In genomic region chr22:21457023-21457787, GRCh38 we compare ENCODE assay signal across 1 cellular context.
TF ChIP-seq lines count a peak whose summit lies in the region.

No MANE protein-coding gene starts in this region.

TF ChIP-seq in HepG2, 621 proteins besides CTCF, POLR2A, EP300 and RAD21 (continued from another document and continues in another):
- TF ChIP-seq, protein P1, sequence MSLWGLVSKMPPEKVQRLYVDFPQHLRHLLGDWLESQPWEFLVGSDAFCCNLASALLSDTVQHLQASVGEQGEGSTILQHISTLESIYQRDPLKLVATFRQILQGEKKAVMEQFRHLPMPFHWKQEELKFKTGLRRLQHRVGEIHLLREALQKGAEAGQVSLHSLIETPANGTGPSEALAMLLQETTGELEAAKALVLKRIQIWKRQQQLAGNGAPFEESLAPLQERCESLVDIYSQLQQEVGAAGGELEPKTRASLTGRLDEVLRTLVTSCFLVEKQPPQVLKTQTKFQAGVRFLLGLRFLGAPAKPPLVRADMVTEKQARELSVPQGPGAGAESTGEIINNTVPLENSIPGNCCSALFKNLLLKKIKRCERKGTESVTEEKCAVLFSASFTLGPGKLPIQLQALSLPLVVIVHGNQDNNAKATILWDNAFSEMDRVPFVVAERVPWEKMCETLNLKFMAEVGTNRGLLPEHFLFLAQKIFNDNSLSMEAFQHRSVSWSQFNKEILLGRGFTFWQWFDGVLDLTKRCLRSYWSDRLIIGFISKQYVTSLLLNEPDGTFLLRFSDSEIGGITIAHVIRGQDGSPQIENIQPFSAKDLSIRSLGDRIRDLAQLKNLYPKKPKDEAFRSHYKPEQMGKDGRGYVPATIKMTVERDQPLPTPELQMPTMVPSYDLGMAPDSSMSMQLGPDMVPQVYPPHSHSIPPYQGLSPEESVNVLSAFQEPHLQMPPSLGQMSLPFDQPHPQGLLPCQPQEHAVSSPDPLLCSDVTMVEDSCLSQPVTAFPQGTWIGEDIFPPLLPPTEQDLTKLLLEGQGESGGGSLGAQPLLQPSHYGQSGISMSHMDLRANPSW (CRISPR knock-in tag; IDR thresholded peaks at IDR 0.05; ENCODE audit: borderline replicate concordance) = no peak
- no peak for TF ChIP-seq TARDBP (CRISPR knock-in tag; IDR thresholded peaks at IDR 0.05)
- no peak for TF ChIP-seq GTF2F1 (IDR thresholded peaks at IDR 0.05; ENCODE audit: low read length)
- no peak for TF ChIP-seq CENPX (CRISPR knock-in tag; IDR thresholded peaks at IDR 0.05)
- no peak for TF ChIP-seq ZNF766 (CRISPR knock-in tag; IDR thresholded peaks at IDR 0.05; ENCODE audit: borderline replicate concordance)
- no peak for TF ChIP-seq PTBP1 (IDR thresholded peaks at IDR 0.05; ENCODE audit: low read depth, low read length, poor library complexity, severe bottlenecking)
- TF ChIP-seq, protein P2, sequence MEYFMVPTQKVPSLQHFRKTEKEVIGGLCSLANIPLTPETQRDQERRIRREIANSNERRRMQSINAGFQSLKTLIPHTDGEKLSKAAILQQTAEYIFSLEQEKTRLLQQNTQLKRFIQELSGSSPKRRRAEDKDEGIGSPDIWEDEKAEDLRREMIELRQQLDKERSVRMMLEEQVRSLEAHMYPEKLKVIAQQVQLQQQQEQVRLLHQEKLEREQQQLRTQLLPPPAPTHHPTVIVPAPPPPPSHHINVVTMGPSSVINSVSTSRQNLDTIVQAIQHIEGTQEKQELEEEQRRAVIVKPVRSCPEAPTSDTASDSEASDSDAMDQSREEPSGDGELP (IDR thresholded peaks at IDR 0.05; ENCODE audit: borderline replicate concordance, low read depth) = peak; percentile 36; the same call in 1 of the 2 replicates
- TF ChIP-seq RELA (CRISPR knock-in tag; IDR thresholded peaks at IDR 0.05) = no peak
- TF ChIP-seq MXD3 (CRISPR knock-in tag; IDR thresholded peaks at IDR 0.05) = peak; percentile 33; the same call in 1 of the 2 replicates
- TF ChIP-seq TRIM24 (CRISPR knock-in tag; IDR thresholded peaks at IDR 0.05) = no peak
- TF ChIP-seq GLMP (CRISPR knock-in tag; IDR thresholded peaks at IDR 0.05; ENCODE audit: borderline replicate concordance) = no peak
- TF ChIP-seq KAT8 (CRISPR knock-in tag; IDR thresholded peaks at IDR 0.05) = 0 out of 2 replicates have a peak, but pooled peaks have one; percentile 45
- TF ChIP-seq ZBTB2 (CRISPR knock-in tag; IDR thresholded peaks at IDR 0.05; ENCODE audit: low read depth) = no peak
- no peak for TF ChIP-seq ZFP41 (CRISPR knock-in tag; IDR thresholded peaks at IDR 0.05; ENCODE audit: borderline replicate concordance)
- TF ChIP-seq ZNF75D (CRISPR knock-in tag; IDR thresholded peaks at IDR 0.05; ENCODE audit: borderline replicate concordance) = no peak
- peak; percentile 44 for TF ChIP-seq KMT2B (CRISPR knock-in tag; IDR thresholded peaks at IDR 0.05)
- TF ChIP-seq RFXAP (CRISPR knock-in tag; IDR thresholded peaks at IDR 0.05; ENCODE audit: borderline replicate concordance) = no peak
- TF ChIP-seq ZNF549 (CRISPR knock-in tag; IDR thresholded peaks at IDR 0.05) = no peak
- peak; percentile 45; the same call in 1 of the 2 replicates for TF ChIP-seq REPIN1 (CRISPR knock-in tag; IDR thresholded peaks at IDR 0.05; ENCODE audit: borderline replicate concordance, low read depth)
- no peak for TF ChIP-seq MZF1 (CRISPR knock-in tag; IDR thresholded peaks at IDR 0.05; ENCODE audit: borderline replicate concordance)
- TF ChIP-seq FOXJ3 (CRISPR knock-in tag; IDR thresholded peaks at IDR 0.05; ENCODE audit: borderline replicate concordance) = peak; percentile 74; the same call in 1 of the 2 replicates
- no peak for TF ChIP-seq SIX4 (CRISPR knock-in tag; IDR thresholded peaks at IDR 0.05)
- no peak for TF ChIP-seq ZNF30 (CRISPR knock-in tag; IDR thresholded peaks at IDR 0.05)
- TF ChIP-seq, protein P3, sequence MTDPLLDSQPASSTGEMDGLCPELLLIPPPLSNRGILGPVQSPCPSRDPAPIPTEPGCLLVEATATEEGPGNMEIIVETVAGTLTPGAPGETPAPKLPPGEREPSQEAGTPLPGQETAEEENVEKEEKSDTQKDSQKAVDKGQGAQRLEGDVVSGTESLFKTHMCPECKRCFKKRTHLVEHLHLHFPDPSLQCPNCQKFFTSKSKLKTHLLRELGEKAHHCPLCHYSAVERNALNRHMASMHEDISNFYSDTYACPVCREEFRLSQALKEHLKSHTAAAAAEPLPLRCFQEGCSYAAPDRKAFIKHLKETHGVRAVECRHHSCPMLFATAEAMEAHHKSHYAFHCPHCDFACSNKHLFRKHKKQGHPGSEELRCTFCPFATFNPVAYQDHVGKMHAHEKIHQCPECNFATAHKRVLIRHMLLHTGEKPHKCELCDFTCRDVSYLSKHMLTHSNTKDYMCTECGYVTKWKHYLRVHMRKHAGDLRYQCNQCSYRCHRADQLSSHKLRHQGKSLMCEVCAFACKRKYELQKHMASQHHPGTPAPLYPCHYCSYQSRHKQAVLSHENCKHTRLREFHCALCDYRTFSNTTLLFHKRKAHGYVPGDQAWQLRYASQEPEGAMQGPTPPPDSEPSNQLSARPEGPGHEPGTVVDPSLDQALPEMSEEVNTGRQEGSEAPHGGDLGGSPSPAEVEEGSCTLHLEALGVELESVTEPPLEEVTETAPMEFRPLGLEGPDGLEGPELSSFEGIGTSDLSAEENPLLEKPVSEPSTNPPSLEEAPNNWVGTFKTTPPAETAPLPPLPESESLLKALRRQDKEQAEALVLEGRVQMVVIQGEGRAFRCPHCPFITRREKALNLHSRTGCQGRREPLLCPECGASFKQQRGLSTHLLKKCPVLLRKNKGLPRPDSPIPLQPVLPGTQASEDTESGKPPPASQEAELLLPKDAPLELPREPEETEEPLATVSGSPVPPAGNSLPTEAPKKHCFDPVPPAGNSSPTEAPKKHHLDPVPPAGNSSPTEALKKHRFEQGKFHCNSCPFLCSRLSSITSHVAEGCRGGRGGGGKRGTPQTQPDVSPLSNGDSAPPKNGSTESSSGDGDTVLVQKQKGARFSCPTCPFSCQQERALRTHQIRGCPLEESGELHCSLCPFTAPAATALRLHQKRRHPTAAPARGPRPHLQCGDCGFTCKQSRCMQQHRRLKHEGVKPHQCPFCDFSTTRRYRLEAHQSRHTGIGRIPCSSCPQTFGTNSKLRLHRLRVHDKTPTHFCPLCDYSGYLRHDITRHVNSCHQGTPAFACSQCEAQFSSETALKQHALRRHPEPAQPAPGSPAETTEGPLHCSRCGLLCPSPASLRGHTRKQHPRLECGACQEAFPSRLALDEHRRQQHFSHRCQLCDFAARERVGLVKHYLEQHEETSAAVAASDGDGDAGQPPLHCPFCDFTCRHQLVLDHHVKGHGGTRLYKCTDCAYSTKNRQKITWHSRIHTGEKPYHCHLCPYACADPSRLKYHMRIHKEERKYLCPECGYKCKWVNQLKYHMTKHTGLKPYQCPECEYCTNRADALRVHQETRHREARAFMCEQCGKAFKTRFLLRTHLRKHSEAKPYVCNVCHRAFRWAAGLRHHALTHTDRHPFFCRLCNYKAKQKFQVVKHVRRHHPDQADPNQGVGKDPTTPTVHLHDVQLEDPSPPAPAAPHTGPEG (CRISPR knock-in tag; IDR thresholded peaks at IDR 0.05) = peak; percentile 68; the same call in 1 of the 2 replicates
- peak; percentile 66; the same call in 1 of the 2 replicates for TF ChIP-seq ZNF205 (CRISPR knock-in tag; IDR thresholded peaks at IDR 0.05)
- peak; percentile 30; the same call in 1 of the 2 replicates for TF ChIP-seq YEATS4 (CRISPR knock-in tag; IDR thresholded peaks at IDR 0.05; ENCODE audit: borderline replicate concordance)
- no peak for TF ChIP-seq REXO4 (CRISPR knock-in tag; IDR thresholded peaks at IDR 0.05; ENCODE audit: borderline replicate concordance)
- TF ChIP-seq NCOA5 (CRISPR knock-in tag; IDR thresholded peaks at IDR 0.05) = no peak
- TF ChIP-seq SALL2 (CRISPR knock-in tag; IDR thresholded peaks at IDR 0.05) = 0 out of 2 replicates have a peak, but pooled peaks have one; percentile 72
- TF ChIP-seq ZNF720 (CRISPR knock-in tag; IDR thresholded peaks at IDR 0.05) = no peak
- TF ChIP-seq, protein P4, sequence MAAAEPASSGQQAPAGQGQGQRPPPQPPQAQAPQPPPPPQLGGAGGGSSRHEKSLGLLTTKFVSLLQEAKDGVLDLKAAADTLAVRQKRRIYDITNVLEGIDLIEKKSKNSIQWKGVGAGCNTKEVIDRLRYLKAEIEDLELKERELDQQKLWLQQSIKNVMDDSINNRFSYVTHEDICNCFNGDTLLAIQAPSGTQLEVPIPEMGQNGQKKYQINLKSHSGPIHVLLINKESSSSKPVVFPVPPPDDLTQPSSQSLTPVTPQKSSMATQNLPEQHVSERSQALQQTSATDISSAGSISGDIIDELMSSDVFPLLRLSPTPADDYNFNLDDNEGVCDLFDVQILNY (CRISPR knock-in tag; conservative IDR thresholded peaks at IDR 0.05) = no peak
- peak; percentile 28; the same call in 1 of the 2 replicates for TF ChIP-seq PITX1 (CRISPR knock-in tag; IDR thresholded peaks at IDR 0.05)
- peak; percentile 37; the same call in 1 of the 2 replicates for TF ChIP-seq GMEB1 (CRISPR knock-in tag; IDR thresholded peaks at IDR 0.05; ENCODE audit: borderline replicate concordance)
- TF ChIP-seq ZFP1 (CRISPR knock-in tag; IDR thresholded peaks at IDR 0.05) = no peak
- no peak for TF ChIP-seq SRSF9 (IDR thresholded peaks at IDR 0.05; ENCODE audit: borderline replicate concordance, insufficient read depth, low read depth, low read length, poor library complexity, severe bottlenecking)
- no peak for TF ChIP-seq GLI4 (CRISPR knock-in tag; IDR thresholded peaks at IDR 0.05; ENCODE audit: borderline replicate concordance)
- TF ChIP-seq ZNF468 (CRISPR knock-in tag; IDR thresholded peaks at IDR 0.05) = no peak
- peak; percentile 84 for TF ChIP-seq HDAC2 (CRISPR knock-in tag; IDR thresholded peaks at IDR 0.05)
- no peak for TF ChIP-seq ZNF276 (CRISPR knock-in tag; IDR thresholded peaks at IDR 0.05; ENCODE audit: low read depth)
- TF ChIP-seq, protein P5, sequence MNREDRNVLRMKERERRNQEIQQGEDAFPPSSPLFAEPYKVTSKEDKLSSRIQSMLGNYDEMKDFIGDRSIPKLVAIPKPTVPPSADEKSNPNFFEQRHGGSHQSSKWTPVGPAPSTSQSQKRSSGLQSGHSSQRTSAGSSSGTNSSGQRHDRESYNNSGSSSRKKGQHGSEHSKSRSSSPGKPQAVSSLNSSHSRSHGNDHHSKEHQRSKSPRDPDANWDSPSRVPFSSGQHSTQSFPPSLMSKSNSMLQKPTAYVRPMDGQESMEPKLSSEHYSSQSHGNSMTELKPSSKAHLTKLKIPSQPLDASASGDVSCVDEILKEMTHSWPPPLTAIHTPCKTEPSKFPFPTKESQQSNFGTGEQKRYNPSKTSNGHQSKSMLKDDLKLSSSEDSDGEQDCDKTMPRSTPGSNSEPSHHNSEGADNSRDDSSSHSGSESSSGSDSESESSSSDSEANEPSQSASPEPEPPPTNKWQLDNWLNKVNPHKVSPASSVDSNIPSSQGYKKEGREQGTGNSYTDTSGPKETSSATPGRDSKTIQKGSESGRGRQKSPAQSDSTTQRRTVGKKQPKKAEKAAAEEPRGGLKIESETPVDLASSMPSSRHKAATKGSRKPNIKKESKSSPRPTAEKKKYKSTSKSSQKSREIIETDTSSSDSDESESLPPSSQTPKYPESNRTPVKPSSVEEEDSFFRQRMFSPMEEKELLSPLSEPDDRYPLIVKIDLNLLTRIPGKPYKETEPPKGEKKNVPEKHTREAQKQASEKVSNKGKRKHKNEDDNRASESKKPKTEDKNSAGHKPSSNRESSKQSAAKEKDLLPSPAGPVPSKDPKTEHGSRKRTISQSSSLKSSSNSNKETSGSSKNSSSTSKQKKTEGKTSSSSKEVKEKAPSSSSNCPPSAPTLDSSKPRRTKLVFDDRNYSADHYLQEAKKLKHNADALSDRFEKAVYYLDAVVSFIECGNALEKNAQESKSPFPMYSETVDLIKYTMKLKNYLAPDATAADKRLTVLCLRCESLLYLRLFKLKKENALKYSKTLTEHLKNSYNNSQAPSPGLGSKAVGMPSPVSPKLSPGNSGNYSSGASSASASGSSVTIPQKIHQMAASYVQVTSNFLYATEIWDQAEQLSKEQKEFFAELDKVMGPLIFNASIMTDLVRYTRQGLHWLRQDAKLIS (CRISPR knock-in tag; IDR thresholded peaks at IDR 0.05) = no peak
